In genomic region chr11:44727114-44727372, GRCh38 we compare ENCODE assay signal across 9 cellular contexts. TPM values are rescaled to one million over a fixed set of nuclear protein-coding genes. Genes with fewer than 3 reads are reported as not detected.
DNase-seq lines count a peak whose midpoint lies in the region; ATAC-seq and TF ChIP-seq lines count a peak whose summit lies in the region.
"Had no signal": no experiment of that assay in that cellular context is flagged by ENCODE, and none has a peak within 500 bp of the region (broad histone marks: within the 10 kb centered on the region; RNA-seq: fewer than 3 reads in every experiment).

No MANE protein-coding gene starts in this region.

- in situ Hi-C loops in GM13976 (cut with MboI; ENCODE audit: low sequenced_read_pairs, unreplicated experiment): loop anchor here (10.0 kb wide), 1 partner anchor 188 kb away; no protein-coding TSS in a partner anchor

- H3K27ac ChIP-seq in Peyer's patch (peak overlapping the region in 3 of 4 donors; percentile 66 to 71 (median 71)), right cardiac atrium (ENCODE audit: low read length) (peak overlapping the region; percentile 76), skeletal muscle tissue (ENCODE audit: low read depth, low read length) (no peak overlapping the region)

- intact Hi-C loops in right cardiac atrium (cut with DNase I): loop anchor here (5.0 to 10.0 kb wide), 7 partner anchors 50 to 185 kb away; no protein-coding TSS in a partner anchor

- no peak for TF ChIP-seq CTCF in GM12875 (IDR thresholded peaks at IDR 0.05; ENCODE audit: borderline replicate concordance, insufficient read depth, low read depth, low read length)
- TF ChIP-seq CTCF in Peyer's patch (IDR thresholded peaks at IDR 0.05): no peak
- no peak for TF ChIP-seq CTCF in GM13976 (IDR thresholded peaks at IDR 0.05; ENCODE audit: borderline replicate concordance, control extremely low read depth, extremely low read depth, insufficient read depth, missing control alignments)

- 1% methylated on average over 45 of the region's 45 CpGs for WGBS in right cardiac atrium

- no peak for TF ChIP-seq POLR2A in Peyer's patch (IDR thresholded peaks at IDR 0.05)

- peak overlapping the region; percentile 61 for H3K4me3 ChIP-seq in GM12875 (ENCODE audit: low read depth, low read length)
- peak overlapping the region; percentile 54 to 79 (median 65) for H3K4me3 ChIP-seq in Peyer's patch
- H3K4me3 ChIP-seq in right cardiac atrium (ENCODE audit: low read length): peak overlapping the region; percentile 62
- H3K4me3 ChIP-seq in skeletal muscle tissue (ENCODE audit: low read length in 3 of 3): peak overlapping the region in 2 of 3 donors; percentile 62 to 73

- peaks cover 5 to 20% (median 7%) of the 10 kb centered on the region in 4 donors for H3K4me1 ChIP-seq in Peyer's patch
- H3K4me1 ChIP-seq in right cardiac atrium (ENCODE audit: control insufficient read depth, insufficient read depth, low read length): peaks cover 13% of the 10 kb centered on the region
- H3K4me1 ChIP-seq in skeletal muscle tissue (ENCODE audit: control insufficient read depth in 3 of 3, insufficient read depth in 3 of 3, low read length in 3 of 3): peaks cover 2 to 19% (median 9%) of the 10 kb centered on the region in 3 donors

- H3K9ac ChIP-seq in skeletal muscle tissue (ENCODE audit: low read depth in 1 of 3, low read length in 3 of 3): peak overlapping the region in 2 of 3 donors; percentile 38 to 72

- peaks cover 0 to 4% of the 10 kb centered on the region in 2 donors for H3K27me3 ChIP-seq in Peyer's patch
- H3K27me3 ChIP-seq in right cardiac atrium (ENCODE audit: control insufficient read depth, insufficient read depth): no peaks in the 10 kb centered on the region
- H3K27me3 ChIP-seq in skeletal muscle tissue (ENCODE audit: control insufficient read depth in 3 of 3, insufficient read depth in 3 of 3, low read length in 3 of 3): peaks cover 24 to 38% (median 27%) of the 10 kb centered on the region in 3 donors

- H3K36me3 ChIP-seq in Peyer's patch (no peaks in the 10 kb centered on the region), skeletal muscle tissue (ENCODE audit: control insufficient read depth in 3 of 3, insufficient read depth in 3 of 3, low read length in 3 of 3) (no peaks in the 10 kb centered on the region)

- no peaks in the 10 kb centered on the region for H3K9me3 ChIP-seq in Peyer's patch
- no peaks in the 10 kb centered on the region for H3K9me3 ChIP-seq in right cardiac atrium (ENCODE audit: control insufficient read depth, low read length)
- H3K9me3 ChIP-seq in skeletal muscle tissue (ENCODE audit: control insufficient read depth in 3 of 3, low read length in 3 of 3): no peaks in the 10 kb centered on the region

- DNase-seq in Peyer's patch (no peak), right cardiac atrium (peak in 1 of 3 donors; percentile 74), NCI-H1694 treated with DMSO at 0.1 percent for 48 hours (lab: John Stamatoyannopoulos, UW) (no peak), GM13976 (ENCODE audit: low spot score) (no peak), NOMO-1 treated with DMSO at 0.1 percent for 48 hours (lab: John Stamatoyannopoulos, UW; ENCODE audit: unreplicated experiment) (no peak)
- DNase-seq: NCI-H2227 treated with DMSO at 0.1 percent for 48 hours had no signal

- ATAC-seq in right cardiac atrium: no peak
- ATAC-seq in GM21515 (IDR thresholded peaks at IDR 0.05; ENCODE audit: unreplicated experiment): no peak

RNA-seq across cellular contexts. Expression of gene TSPAN18, which starts 0.3 kb away (rescaled TPM):
- total RNA-seq in Peyer's patch: 10 to 100 TPM in 1 of 4 donors, 1 to 10 TPM in 3; 1.1 to 19.8 (median 3.1) TPM
- 100 to 1,000 TPM; 158 to 236 (median 207) TPM for total RNA-seq in right cardiac atrium
- 120 TPM for polyA plus RNA-seq in right cardiac atrium
- 11.5 TPM for total RNA-seq in skeletal muscle tissue

Comparison
In these comparisons a context has a peak if more than half of its experiments do, and no peak if none do; other contexts are left out.
1. RNA of gene TSPAN18, which starts 0.3 kb away (total RNA-seq): 158 to 236 TPM in right cardiac atrium; 11.5 TPM in skeletal muscle tissue (single experiment) and 1.1 to 19.8 TPM in Peyer's patch; every median in the first group is over 4 times any median in the second.
2. Peak in every context shown above with its lines, with median percentiles within 50 percentile points of each other: H3K4me3 ChIP-seq.